In the genomic region with DNA sequence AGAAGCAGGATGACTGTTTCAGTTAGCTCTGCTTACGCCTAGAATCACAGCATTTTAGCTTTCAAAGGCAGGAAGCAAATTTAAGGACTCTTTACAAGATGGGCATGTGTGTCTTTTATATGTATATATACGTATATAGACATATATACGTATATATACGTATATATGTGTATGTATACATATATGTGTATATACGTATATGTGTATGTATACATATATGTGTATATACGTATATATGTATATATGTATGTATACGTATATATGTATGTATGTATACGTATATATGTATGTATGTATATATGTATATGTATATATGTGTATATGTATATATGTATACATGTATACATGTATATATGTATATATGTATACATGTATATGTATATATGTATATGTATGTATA, we compare ENCODE assay signal across 18 cellular contexts.
"Had no signal": no experiment of that assay in that cellular context is flagged by ENCODE, and none has a peak within 500 bp of the region (broad histone marks: within the 10 kb centered on the region; RNA-seq: fewer than 3 reads in every experiment).

No MANE protein-coding gene starts in this region.

- H3K27me3 Mint-ChIP-seq: dendritic cell treated with granulocyte-macrophage colony-stimulating factor and Interleukin-4, amounts not matched to agents 40 ng/mL and 50 ng/mL, for 4 days had no signal

- H3K27ac ChIP-seq: foreskin keratinocyte, left lung, thoracic aorta, transverse colon had no signal

- ATAC-seq: effector memory CD8-positive, alpha-beta T cell; foreskin keratinocyte; left lung; lower lobe of right lung; natural killer cell treated with Interleukin-12 subunit alpha and Interleukin-12 subunit beta and Interleukin-15 and Interleukin-18, amount 100 ng/mL, for 72 hours had no signal

- H3K36me3 Mint-ChIP-seq: memory B cell; mesothelial cell of epicardium; natural killer cell treated with Interleukin-12 subunit alpha and Interleukin-12 subunit beta and Interleukin-15 and Interleukin-18, amount 100 ng/mL, for 72 hours had no signal

- DNase-seq: effector memory CD8-positive, alpha-beta T cell; foreskin keratinocyte; heart right ventricle; hypothalamus; islet precursor cell; left lung; lower lobe of right lung; occipital lobe; stimulated activated CD4-positive, alpha-beta T cell treated with anti-CD3 and anti-CD28 coated beads, Interleukin-2, amount 100 ng/mL, for 24 hours; stimulated activated naive CD4-positive, alpha-beta T cell; stomach; substantia nigra; transverse colon had no signal

- H3K4me1 Mint-ChIP-seq: memory B cell had no signal

- H3K27me3 ChIP-seq: foreskin keratinocyte, heart right ventricle, left lung, stomach, transverse colon had no signal

- H3K4me3 Mint-ChIP-seq: dendritic cell treated with granulocyte-macrophage colony-stimulating factor and Interleukin-4, amounts not matched to agents 40 ng/mL and 50 ng/mL, for 4 days; effector memory CD8-positive, alpha-beta T cell; memory B cell; mesothelial cell of epicardium; natural killer cell treated with Interleukin-12 subunit alpha and Interleukin-12 subunit beta and Interleukin-15 and Interleukin-18, amount 100 ng/mL, for 72 hours had no signal

- H3K4me1 ChIP-seq: foreskin keratinocyte had no signal

- H3K4me3 ChIP-seq: heart right ventricle, left lung, lower lobe of right lung, stomach, thoracic aorta, transverse colon had no signal

- H3K36me3 ChIP-seq: heart right ventricle, left lung, lower lobe of right lung, stomach, thoracic aorta, transverse colon had no signal

- H3K9me3 Mint-ChIP-seq: effector memory CD8-positive, alpha-beta T cell; natural killer cell treated with Interleukin-12 subunit alpha and Interleukin-12 subunit beta and Interleukin-15 and Interleukin-18, amount 100 ng/mL, for 72 hours had no signal
